ENCODE assay signal across 11 cellular contexts in the genomic region with DNA sequence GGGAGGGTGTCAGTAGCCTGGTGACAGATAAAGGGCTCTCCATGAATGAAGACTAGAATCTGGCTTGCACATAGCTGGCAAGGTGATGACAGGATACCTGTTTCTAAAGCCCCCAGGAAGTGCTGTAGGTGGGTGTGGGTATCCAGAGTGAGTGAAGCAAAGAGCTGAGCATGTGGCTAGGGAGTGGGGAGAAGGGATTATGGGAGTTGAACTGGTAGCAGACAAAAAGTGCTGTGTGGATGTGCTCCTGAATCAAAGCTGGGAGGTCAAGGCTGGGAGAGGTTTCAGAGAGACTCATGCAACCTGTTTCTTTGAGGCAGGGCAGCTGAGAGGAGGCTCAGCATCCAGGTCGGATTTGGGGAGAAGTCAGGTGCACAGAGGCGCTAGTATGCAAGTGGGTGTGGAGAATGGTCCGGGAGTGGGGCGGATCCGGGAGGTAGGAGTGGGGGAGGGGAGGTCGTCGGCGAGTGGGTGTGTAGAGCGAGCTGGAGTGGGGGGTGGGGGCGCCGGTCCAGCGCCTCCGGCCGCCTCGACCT. TPM values are rescaled to one million over a fixed set of nuclear protein-coding genes. Genes with fewer than 3 reads are reported as not detected.
A peak's percentile ranks its signal among the peaks of the same experiment; 100 is the strongest.
DNase-seq lines count a peak whose midpoint lies in the region; ATAC-seq and TF ChIP-seq lines count a peak whose summit lies in the region.
"Had no signal": no experiment of that assay in that cellular context is flagged by ENCODE, and none has a peak within 500 bp of the region (broad histone marks: within the 10 kb centered on the region; RNA-seq: fewer than 3 reads in every experiment).

No MANE protein-coding gene starts in this region.

- no peaks in the 10 kb centered on the region for H3K27me3 ChIP-seq in CD8-positive, alpha-beta T cell (ENCODE audit: insufficient read depth, low read length)
- H3K27me3 ChIP-seq: SJCRH30 had no signal

- H3K36me3 Mint-ChIP-seq in naive B cell (peaks cover 0 to 10% of the 10 kb centered on the region in 2 donors), type B pancreatic cell (no peaks in the 10 kb centered on the region)
- no peaks in the 10 kb centered on the region for H3K36me3 Mint-ChIP-seq in CD8-positive, alpha-beta T cell

- POLR2A ChIA-PET in CD8-positive, alpha-beta T cell (lab: Charles Lee) = no interaction called here

- no peak overlapping the region for H3K4me3 ChIP-seq in CD8-positive, alpha-beta T cell (ENCODE audit: low read depth, low read length)
- H3K4me3 ChIP-seq: SJCRH30 had no signal

- intact Hi-C loops in CD8-positive, alpha-beta T cell (cut with DNase I, micrococcal nuclease) = no loop called here

- DNase-seq in NCI-H748 (lab: John Stamatoyannopoulos, UW; ENCODE audit: unreplicated experiment) (peak; percentile 59), NCI-H748 treated with DMSO at 0.1 percent for 48 hours (lab: John Stamatoyannopoulos, UW) (no peak), ecto neural progenitor cell (ENCODE audit: low spot score) (peak; percentile 57), naive B cell (no peak), type B pancreatic cell (ENCODE audit: extremely low spot score, unreplicated experiment) (no peak)
- no peak for DNase-seq in activated CD4-positive, alpha-beta T cell treated with anti-CD3 and anti-CD28 coated beads for 1 hour
- DNase-seq in CD8-positive, alpha-beta T cell = no peak
- DNase-seq: activated CD8-positive, alpha-beta memory T cell treated with anti-CD3 and anti-CD28 coated beads, Interleukin-2, amount 10 ng/mL, durations not matched to agents 7 days and 5 days; NCI-H1436 treated with DMSO at 0.1 percent for 48 hours; SJCRH30 had no signal

- H3K36me3 ChIP-seq in CD8-positive, alpha-beta T cell (ENCODE audit: insufficient read depth, low read length) = no peaks in the 10 kb centered on the region
- H3K36me3 ChIP-seq: SJCRH30 had no signal

- ATAC-seq in naive B cell (ENCODE audit: low read depth in 2 of 2) (no peak), HG03439 (IDR thresholded peaks at IDR 0.05; ENCODE audit: unreplicated experiment) (no peak)
- no peak for ATAC-seq in CD8-positive, alpha-beta T cell
- ATAC-seq: activated CD8-positive, alpha-beta memory T cell treated with anti-CD3 and anti-CD28 coated beads, Interleukin-2, amount 10 ng/mL, durations not matched to agents 7 days and 5 days had no signal

- CTCF ChIA-PET in CD8-positive, alpha-beta T cell (lab: Charles Lee) = no interaction called here

- peak overlapping the region in 5 of 8 donors; percentile 7 to 56 (median 45) for H3K4me3 Mint-ChIP-seq in naive B cell
- H3K4me3 Mint-ChIP-seq in type B pancreatic cell = peak overlapping the region; percentile 93
- no peak overlapping the region for H3K4me3 Mint-ChIP-seq in CD8-positive, alpha-beta T cell
- H3K4me3 Mint-ChIP-seq: activated CD8-positive, alpha-beta memory T cell treated with anti-CD3 and anti-CD28 coated beads, Interleukin-2, amount 10 ng/mL, durations not matched to agents 7 days and 5 days had no signal

- no peaks in the 10 kb centered on the region for H3K4me1 ChIP-seq in CD8-positive, alpha-beta T cell (ENCODE audit: insufficient read depth, low read length)
- H3K4me1 ChIP-seq: SJCRH30 had no signal

- peaks cover 0 to 3% (median 0%) of the 10 kb centered on the region in 7 donors for H3K9me3 Mint-ChIP-seq in naive B cell
- no peaks in the 10 kb centered on the region for H3K9me3 Mint-ChIP-seq in type B pancreatic cell
- no peaks in the 10 kb centered on the region for H3K9me3 Mint-ChIP-seq in CD8-positive, alpha-beta T cell

- H3K27me3 Mint-ChIP-seq in naive B cell (peaks cover 33 to 43% (median 38%) of the 10 kb centered on the region in 3 donors), type B pancreatic cell (peaks cover 49% of the 10 kb centered on the region)
- peaks cover 31% of the 10 kb centered on the region for H3K27me3 Mint-ChIP-seq in CD8-positive, alpha-beta T cell (ENCODE audit: low read depth)

- H3K27ac ChIP-seq in CD8-positive, alpha-beta T cell (ENCODE audit: low read depth, low read length) = no peak overlapping the region
- H3K27ac ChIP-seq: SJCRH30 had no signal

- no peaks in the 10 kb centered on the region for H3K9me3 ChIP-seq in CD8-positive, alpha-beta T cell (ENCODE audit: low read length)
- H3K9me3 ChIP-seq: SJCRH30 had no signal

- TF ChIP-seq CTCF in type B pancreatic cell (conservative IDR thresholded peaks at IDR 0.05) = no peak
- no peak for TF ChIP-seq CTCF in CD8-positive, alpha-beta T cell (IDR thresholded peaks at IDR 0.05)

- peaks cover 7% of the 10 kb centered on the region in 3 donors for H3K4me1 Mint-ChIP-seq in naive B cell
- H3K4me1 Mint-ChIP-seq in type B pancreatic cell (ENCODE audit: unreplicated experiment) = peaks cover 10% of the 10 kb centered on the region
- no peaks in the 10 kb centered on the region for H3K4me1 Mint-ChIP-seq in CD8-positive, alpha-beta T cell (ENCODE audit: low read depth)
- H3K4me1 Mint-ChIP-seq: activated CD8-positive, alpha-beta memory T cell treated with anti-CD3 and anti-CD28 coated beads, Interleukin-2, amount 10 ng/mL, durations not matched to agents 7 days and 5 days had no signal

- H3K27ac Mint-ChIP-seq in naive B cell = peak overlapping the region in 1 of 6 donors; percentile 71
- peak overlapping the region; percentile 13 for H3K27ac Mint-ChIP-seq in type B pancreatic cell
- no peak overlapping the region for H3K27ac Mint-ChIP-seq in CD8-positive, alpha-beta T cell
- H3K27ac Mint-ChIP-seq: activated CD8-positive, alpha-beta memory T cell treated with anti-CD3 and anti-CD28 coated beads, Interleukin-2, amount 10 ng/mL, durations not matched to agents 7 days and 5 days had no signal

RNA-seq across cellular contexts. Expression of gene ASTN1, which starts 0.6 kb away (rescaled TPM):
- polyA plus RNA-seq in naive B cell (ENCODE audit: low read depth in 6 of 6) = not detected
- 1.8 and 24.9 TPM in 2 replicates for total RNA-seq in type B pancreatic cell (ENCODE audit: low replicate concordance)
- not detected for total RNA-seq in CD8-positive, alpha-beta T cell
- total RNA-seq: activated CD8-positive, alpha-beta memory T cell treated with anti-CD3 and anti-CD28 coated beads, Interleukin-2, amount 10 ng/mL, durations not matched to agents 7 days and 5 days; SJCRH30 had no signal

RNA-seq across cellular contexts. Expression of gene BRINP2, which starts 6.8 kb away (rescaled TPM):
- polyA plus RNA-seq in naive B cell (ENCODE audit: low read depth in 6 of 6) = not detected
- 22.7 and 23.7 TPM in 2 replicates for total RNA-seq in type B pancreatic cell (ENCODE audit: low replicate concordance)
- total RNA-seq in CD8-positive, alpha-beta T cell = not detected
- total RNA-seq: activated CD8-positive, alpha-beta memory T cell treated with anti-CD3 and anti-CD28 coated beads, Interleukin-2, amount 10 ng/mL, durations not matched to agents 7 days and 5 days; SJCRH30 had no signal

Comparison
In these comparisons a context has a peak if more than half of its experiments do, and no peak if none do; other contexts are left out.
1. DNase-seq: peak in NCI-H748 (single experiment) and ecto neural progenitor cell (single experiment); none in NCI-H748 treated with DMSO at 0.1 percent for 48 hours (single experiment), naive B cell (single experiment), type B pancreatic cell (single experiment), activated CD4-positive, alpha-beta T cell treated with anti-CD3 and anti-CD28 coated beads for 1 hour (single experiment) and CD8-positive, alpha-beta T cell (0 of 7).
2. RNA of gene BRINP2, which starts 6.8 kb away (total RNA-seq): 22.7 to 23.7 TPM in type B pancreatic cell; not detected in CD8-positive, alpha-beta T cell; every median in the first group is over 10 times any median in the second.